Comparison of ENCODE assay signal across 1 cellular context in the genomic region with DNA sequence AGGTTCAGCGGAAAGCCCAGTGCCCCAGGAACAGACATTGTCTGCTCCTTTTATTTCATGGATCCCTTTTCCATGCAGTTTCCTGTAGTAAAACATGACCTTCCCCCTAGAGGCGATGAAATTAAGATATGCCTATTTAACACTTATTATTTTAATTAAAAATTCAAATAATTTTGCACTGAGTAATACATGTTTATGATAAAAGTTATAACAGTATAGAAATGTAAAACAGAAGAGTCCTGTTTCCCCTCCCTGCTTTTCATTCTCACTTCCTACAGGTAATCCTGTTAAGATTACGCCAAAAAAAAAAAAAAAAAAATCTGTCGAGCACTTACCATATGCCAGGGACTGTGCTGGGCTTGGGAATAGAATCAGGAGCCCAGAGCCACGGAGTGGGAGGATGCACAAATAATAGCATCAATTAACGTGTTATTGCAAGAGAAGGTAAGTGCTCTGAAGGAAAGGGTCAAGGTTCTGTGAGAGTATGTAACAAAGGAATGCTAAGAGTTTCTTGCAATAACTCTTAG.
TF ChIP-seq lines count a peak whose summit lies in the region.

No MANE protein-coding gene starts in this region.

TF ChIP-seq in HEK293, 187 proteins besides CTCF, POLR2A, EP300 and RAD21 (continued from another document and continues in another):
- no peak for TF ChIP-seq PRDM2 (tag by site-specific recombination; IDR thresholded peaks at IDR 0.05; ENCODE audit: borderline replicate concordance)
- no peak for TF ChIP-seq SP3 (tag by site-specific recombination; IDR thresholded peaks at IDR 0.05)
- no peak for TF ChIP-seq ZBTB21 (tag by site-specific recombination; IDR thresholded peaks at IDR 0.05)
- TF ChIP-seq ZNF596 (tag by site-specific recombination; IDR thresholded peaks at IDR 0.05) = no peak
- 0 out of 2 replicates have a peak, but pooled peaks have one; percentile 9 for TF ChIP-seq SP7 (tag by site-specific recombination; IDR thresholded peaks at IDR 0.05)
- TF ChIP-seq ZNF521 (tag by site-specific recombination; IDR thresholded peaks at IDR 0.05) = no peak
- no peak for TF ChIP-seq ZNF138 (tag by site-specific recombination; IDR thresholded peaks at IDR 0.05; ENCODE audit: borderline replicate concordance)
- no peak for TF ChIP-seq GLIS2 (tag by site-specific recombination; IDR thresholded peaks at IDR 0.05)
- TF ChIP-seq, protein P1, sequence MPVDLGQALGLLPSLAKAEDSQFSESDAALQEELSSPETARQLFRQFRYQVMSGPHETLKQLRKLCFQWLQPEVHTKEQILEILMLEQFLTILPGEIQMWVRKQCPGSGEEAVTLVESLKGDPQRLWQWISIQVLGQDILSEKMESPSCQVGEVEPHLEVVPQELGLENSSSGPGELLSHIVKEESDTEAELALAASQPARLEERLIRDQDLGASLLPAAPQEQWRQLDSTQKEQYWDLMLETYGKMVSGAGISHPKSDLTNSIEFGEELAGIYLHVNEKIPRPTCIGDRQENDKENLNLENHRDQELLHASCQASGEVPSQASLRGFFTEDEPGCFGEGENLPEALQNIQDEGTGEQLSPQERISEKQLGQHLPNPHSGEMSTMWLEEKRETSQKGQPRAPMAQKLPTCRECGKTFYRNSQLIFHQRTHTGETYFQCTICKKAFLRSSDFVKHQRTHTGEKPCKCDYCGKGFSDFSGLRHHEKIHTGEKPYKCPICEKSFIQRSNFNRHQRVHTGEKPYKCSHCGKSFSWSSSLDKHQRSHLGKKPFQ (tag by site-specific recombination; IDR thresholded peaks at IDR 0.05) = no peak
- TF ChIP-seq ZFP3 (tag by site-specific recombination; IDR thresholded peaks at IDR 0.05; ENCODE audit: low read depth) = no peak
- TF ChIP-seq, protein P2, sequence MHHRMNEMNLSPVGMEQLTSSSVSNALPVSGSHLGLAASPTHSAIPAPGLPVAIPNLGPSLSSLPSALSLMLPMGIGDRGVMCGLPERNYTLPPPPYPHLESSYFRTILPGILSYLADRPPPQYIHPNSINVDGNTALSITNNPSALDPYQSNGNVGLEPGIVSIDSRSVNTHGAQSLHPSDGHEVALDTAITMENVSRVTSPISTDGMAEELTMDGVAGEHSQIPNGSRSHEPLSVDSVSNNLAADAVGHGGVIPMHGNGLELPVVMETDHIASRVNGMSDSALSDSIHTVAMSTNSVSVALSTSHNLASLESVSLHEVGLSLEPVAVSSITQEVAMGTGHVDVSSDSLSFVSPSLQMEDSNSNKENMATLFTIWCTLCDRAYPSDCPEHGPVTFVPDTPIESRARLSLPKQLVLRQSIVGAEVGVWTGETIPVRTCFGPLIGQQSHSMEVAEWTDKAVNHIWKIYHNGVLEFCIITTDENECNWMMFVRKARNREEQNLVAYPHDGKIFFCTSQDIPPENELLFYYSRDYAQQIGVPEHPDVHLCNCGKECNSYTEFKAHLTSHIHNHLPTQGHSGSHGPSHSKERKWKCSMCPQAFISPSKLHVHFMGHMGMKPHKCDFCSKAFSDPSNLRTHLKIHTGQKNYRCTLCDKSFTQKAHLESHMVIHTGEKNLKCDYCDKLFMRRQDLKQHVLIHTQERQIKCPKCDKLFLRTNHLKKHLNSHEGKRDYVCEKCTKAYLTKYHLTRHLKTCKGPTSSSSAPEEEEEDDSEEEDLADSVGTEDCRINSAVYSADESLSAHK (tag by site-specific recombination; IDR thresholded peaks at IDR 0.05) = no peak
- no peak for TF ChIP-seq ZNF837 (tag by site-specific recombination; IDR thresholded peaks at IDR 0.05)
- TF ChIP-seq ZNF658 (tag by site-specific recombination; IDR thresholded peaks at IDR 0.05) = no peak
- 0 out of 2 replicates have a peak, but pooled peaks have one; percentile 4 for TF ChIP-seq ZNF423 (tag by site-specific recombination; IDR thresholded peaks at IDR 0.05)
- no peak for TF ChIP-seq ZNF621 (tag by site-specific recombination; IDR thresholded peaks at IDR 0.05)
- TF ChIP-seq ZSCAN5A (tag by site-specific recombination; IDR thresholded peaks at IDR 0.05) = no peak
- TF ChIP-seq ZNF600 (tag by site-specific recombination; IDR thresholded peaks at IDR 0.05) = no peak
- no peak for TF ChIP-seq ZNF76 (tag by site-specific recombination; IDR thresholded peaks at IDR 0.05; ENCODE audit: borderline replicate concordance, low read depth)
- TF ChIP-seq ZSCAN30 (tag by site-specific recombination; IDR thresholded peaks at IDR 0.05) = no peak
- no peak for TF ChIP-seq ZNF639 (tag by site-specific recombination; IDR thresholded peaks at IDR 0.05)
- TF ChIP-seq, protein P3, sequence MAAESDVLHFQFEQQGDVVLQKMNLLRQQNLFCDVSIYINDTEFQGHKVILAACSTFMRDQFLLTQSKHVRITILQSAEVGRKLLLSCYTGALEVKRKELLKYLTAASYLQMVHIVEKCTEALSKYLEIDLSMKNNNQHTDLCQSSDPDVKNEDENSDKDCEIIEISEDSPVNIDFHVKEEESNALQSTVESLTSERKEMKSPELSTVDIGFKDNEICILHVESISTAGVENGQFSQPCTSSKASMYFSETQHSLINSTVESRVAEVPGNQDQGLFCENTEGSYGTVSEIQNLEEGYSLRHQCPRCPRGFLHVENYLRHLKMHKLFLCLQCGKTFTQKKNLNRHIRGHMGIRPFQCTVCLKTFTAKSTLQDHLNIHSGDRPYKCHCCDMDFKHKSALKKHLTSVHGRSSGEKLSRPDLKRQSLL (tag by site-specific recombination; IDR thresholded peaks at IDR 0.05) = no peak
- TF ChIP-seq, protein P4, sequence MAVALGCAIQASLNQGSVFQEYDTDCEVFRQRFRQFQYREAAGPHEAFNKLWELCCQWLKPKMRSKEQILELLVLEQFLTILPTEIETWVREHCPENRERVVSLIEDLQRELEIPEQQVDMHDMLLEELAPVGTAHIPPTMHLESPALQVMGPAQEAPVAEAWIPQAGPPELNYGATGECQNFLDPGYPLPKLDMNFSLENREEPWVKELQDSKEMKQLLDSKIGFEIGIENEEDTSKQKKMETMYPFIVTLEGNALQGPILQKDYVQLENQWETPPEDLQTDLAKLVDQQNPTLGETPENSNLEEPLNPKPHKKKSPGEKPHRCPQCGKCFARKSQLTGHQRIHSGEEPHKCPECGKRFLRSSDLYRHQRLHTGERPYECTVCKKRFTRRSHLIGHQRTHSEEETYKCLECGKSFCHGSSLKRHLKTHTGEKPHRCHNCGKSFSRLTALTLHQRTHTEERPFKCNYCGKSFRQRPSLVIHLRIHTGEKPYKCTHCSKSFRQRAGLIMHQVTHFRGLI (tag by site-specific recombination; IDR thresholded peaks at IDR 0.05) = peak; percentile 10; the same call in 1 of the 2 replicates
- TF ChIP-seq ZBTB17 (tag by site-specific recombination; IDR thresholded peaks at IDR 0.05) = peak; percentile 89
- no peak for TF ChIP-seq ZNF626 (tag by site-specific recombination; IDR thresholded peaks at IDR 0.05)
- TF ChIP-seq, protein P5, sequence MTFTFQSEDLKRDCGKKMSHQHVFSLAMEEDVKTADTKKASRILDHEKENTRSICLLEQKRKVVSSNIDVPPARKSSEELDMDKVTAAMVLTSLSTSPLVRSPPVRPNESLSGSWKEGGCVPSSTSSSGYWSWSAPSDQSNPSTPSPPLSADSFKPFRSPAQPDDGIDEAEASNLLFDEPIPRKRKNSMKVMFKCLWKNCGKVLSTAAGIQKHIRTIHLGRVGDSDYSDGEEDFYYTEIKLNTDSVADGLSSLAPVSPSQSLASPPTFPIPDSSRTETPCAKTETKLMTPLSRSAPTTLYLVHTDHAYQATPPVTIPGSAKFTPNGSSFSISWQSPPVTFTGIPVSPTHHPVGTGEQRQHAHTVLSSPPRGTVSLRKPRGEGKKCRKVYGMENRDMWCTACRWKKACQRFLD (tag by site-specific recombination; IDR thresholded peaks at IDR 0.05) = no peak
- TF ChIP-seq ZNF624 (tag by site-specific recombination; IDR thresholded peaks at IDR 0.05) = no peak
- TF ChIP-seq BCL11A (tag by site-specific recombination; IDR thresholded peaks at IDR 0.05; ENCODE audit: low read depth) = no peak
- no peak for TF ChIP-seq ZNF48 (tag by site-specific recombination; IDR thresholded peaks at IDR 0.05)
- TF ChIP-seq, protein P6, sequence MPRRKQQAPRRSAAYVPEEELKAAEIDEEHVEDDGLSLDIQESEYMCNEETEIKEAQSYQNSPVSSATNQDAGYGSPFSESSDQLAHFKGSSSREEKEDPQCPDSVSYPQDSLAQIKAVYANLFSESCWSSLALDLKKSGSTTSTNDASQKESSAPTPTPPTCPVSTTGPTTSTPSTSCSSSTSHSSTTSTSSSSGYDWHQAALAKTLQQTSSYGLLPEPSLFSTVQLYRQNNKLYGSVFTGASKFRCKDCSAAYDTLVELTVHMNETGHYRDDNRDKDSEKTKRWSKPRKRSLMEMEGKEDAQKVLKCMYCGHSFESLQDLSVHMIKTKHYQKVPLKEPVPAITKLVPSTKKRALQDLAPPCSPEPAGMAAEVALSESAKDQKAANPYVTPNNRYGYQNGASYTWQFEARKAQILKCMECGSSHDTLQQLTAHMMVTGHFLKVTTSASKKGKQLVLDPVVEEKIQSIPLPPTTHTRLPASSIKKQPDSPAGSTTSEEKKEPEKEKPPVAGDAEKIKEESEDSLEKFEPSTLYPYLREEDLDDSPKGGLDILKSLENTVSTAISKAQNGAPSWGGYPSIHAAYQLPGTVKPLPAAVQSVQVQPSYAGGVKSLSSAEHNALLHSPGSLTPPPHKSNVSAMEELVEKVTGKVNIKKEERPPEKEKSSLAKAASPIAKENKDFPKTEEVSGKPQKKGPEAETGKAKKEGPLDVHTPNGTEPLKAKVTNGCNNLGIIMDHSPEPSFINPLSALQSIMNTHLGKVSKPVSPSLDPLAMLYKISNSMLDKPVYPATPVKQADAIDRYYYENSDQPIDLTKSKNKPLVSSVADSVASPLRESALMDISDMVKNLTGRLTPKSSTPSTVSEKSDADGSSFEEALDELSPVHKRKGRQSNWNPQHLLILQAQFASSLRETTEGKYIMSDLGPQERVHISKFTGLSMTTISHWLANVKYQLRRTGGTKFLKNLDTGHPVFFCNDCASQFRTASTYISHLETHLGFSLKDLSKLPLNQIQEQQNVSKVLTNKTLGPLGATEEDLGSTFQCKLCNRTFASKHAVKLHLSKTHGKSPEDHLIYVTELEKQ (tag by site-specific recombination; IDR thresholded peaks at IDR 0.05; ENCODE audit: borderline replicate concordance) = no peak
- TF ChIP-seq ZNF366 (tag by site-specific recombination; conservative IDR thresholded peaks at IDR 0.05) = 0 out of 2 replicates have a peak, but pooled peaks have one; percentile 8
- no peak for TF ChIP-seq HOXC10 (CRISPR knock-in tag; IDR thresholded peaks at IDR 0.05)
- peak; percentile 33; the same call in 1 of the 2 replicates for TF ChIP-seq ZNF660 (tag by site-specific recombination; IDR thresholded peaks at IDR 0.05)
- no peak for TF ChIP-seq ZSCAN4 (tag by site-specific recombination; IDR thresholded peaks at IDR 0.05)
